Comparison of ENCODE assay signal across 18 cellular contexts in the genomic region with DNA sequence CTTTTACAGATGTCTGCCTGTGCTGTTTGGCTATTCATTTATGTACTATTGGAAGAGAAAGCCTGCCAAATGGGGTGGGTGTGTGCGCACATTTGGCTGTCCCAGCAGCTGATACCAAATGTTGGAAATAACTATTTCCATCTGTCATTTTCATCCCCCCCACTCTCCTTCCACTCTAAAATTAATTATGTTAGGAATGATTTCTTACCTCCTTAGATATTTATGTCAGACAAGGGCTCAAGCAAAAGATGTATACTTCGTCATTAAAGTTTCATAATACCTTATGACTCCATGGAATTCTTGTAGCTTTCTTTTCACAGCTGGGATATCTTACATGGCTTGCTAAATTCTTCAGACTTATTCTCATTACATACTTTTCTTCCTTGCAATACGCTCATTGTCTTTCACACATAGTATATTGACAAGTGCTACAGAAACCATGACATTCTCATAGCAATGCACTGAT. TPM values are rescaled to one million over a fixed set of nuclear protein-coding genes. Genes with fewer than 3 reads are reported as not detected.
A peak's percentile ranks its signal among the peaks of the same experiment; 100 is the strongest.
DNase-seq lines count a peak whose midpoint lies in the region; ATAC-seq and TF ChIP-seq lines count a peak whose summit lies in the region.
"Had no signal": no experiment of that assay in that cellular context is flagged by ENCODE, and none has a peak within 500 bp of the region (broad histone marks: within the 10 kb centered on the region; RNA-seq: fewer than 3 reads in every experiment).

No MANE protein-coding gene starts in this region.

- H3K4me1 Mint-ChIP-seq in activated naive CD4-positive, alpha-beta T cell treated with anti-CD3 and anti-CD28 coated beads, Interleukin-2, amount 50 U/mL, for 24 hours: peaks cover 80% of the 10 kb centered on the region
- H3K4me1 Mint-ChIP-seq in mesothelial cell of epicardium: peaks cover 5% of the 10 kb centered on the region

- no peaks in the 10 kb centered on the region for H3K9me3 Mint-ChIP-seq in activated naive CD4-positive, alpha-beta T cell treated with anti-CD3 and anti-CD28 coated beads, Interleukin-2, amount 50 U/mL, for 24 hours
- H3K9me3 Mint-ChIP-seq in mesothelial cell of epicardium: no peaks in the 10 kb centered on the region

- no peaks in the 10 kb centered on the region for H3K27me3 Mint-ChIP-seq in activated naive CD4-positive, alpha-beta T cell treated with anti-CD3 and anti-CD28 coated beads, Interleukin-2, amount 50 U/mL, for 24 hours
- H3K27me3 Mint-ChIP-seq in mesothelial cell of epicardium (ENCODE audit: low read depth): no peaks in the 10 kb centered on the region

- H3K4me3 Mint-ChIP-seq in activated naive CD4-positive, alpha-beta T cell treated with anti-CD3 and anti-CD28 coated beads, Interleukin-2, amount 50 U/mL, for 24 hours: no peak overlapping the region
- no peak overlapping the region for H3K4me3 Mint-ChIP-seq in mesothelial cell of epicardium

- ATAC-seq in left lobe of liver: no peak

- peaks cover 26% of the 10 kb centered on the region for H3K36me3 Mint-ChIP-seq in activated naive CD4-positive, alpha-beta T cell treated with anti-CD3 and anti-CD28 coated beads, Interleukin-2, amount 50 U/mL, for 24 hours
- H3K36me3 Mint-ChIP-seq in mesothelial cell of epicardium: peaks cover 18% of the 10 kb centered on the region

- no peak for TF ChIP-seq CTCF in mesothelial cell of epicardium (IDR thresholded peaks at IDR 0.05; ENCODE audit: unreplicated experiment)

- peak overlapping the region; percentile 68 for H3K27ac Mint-ChIP-seq in activated naive CD4-positive, alpha-beta T cell treated with anti-CD3 and anti-CD28 coated beads, Interleukin-2, amount 50 U/mL, for 24 hours
- H3K27ac Mint-ChIP-seq in mesothelial cell of epicardium: peak overlapping the region; percentile 64

- no peak for DNase-seq in activated naive CD4-positive, alpha-beta T cell (lab: John Stamatoyannopoulos, UW)
- DNase-seq in fibroblast of gingiva (ENCODE audit: low read depth) (peak; percentile 56), mesothelial cell of epicardium (ENCODE audit: low spot score in 2 of 2, unreplicated experiment in 2 of 2) (no peak), left lobe of liver (ENCODE audit: low spot score) (no peak), T1000 (lab: John Stamatoyannopoulos, UW) (no peak), HuH-7 (ENCODE audit: low spot score) (no peak)
- no peak for DNase-seq in stimulated activated CD4-positive, alpha-beta T cell treated with anti-CD3 and anti-CD28 coated beads, Interleukin-4, amount 100 ng/mL, for 24 hours
- DNase-seq: activated CD4-positive, alpha-beta T cell treated with anti-CD3 and anti-CD28 coated beads for 48 hours; activated T-cell treated with anti-CD3 and anti-CD28 coated beads, Interleukin-2, amount 50 U/mL, for 1 hour; adrenal gland; Caco-2; colonic mucosa; GDM1; mammary epithelial cell; NCI-H187 treated with DMSO at 0.1 percent for 48 hours; NCI-H510A treated with DMSO at 0.1 percent for 48 hours; stimulated activated naive CD4-positive, alpha-beta T cell treated with Interleukin-2 at 50 U/mL for 16 hours had no signal

RNA-seq across cellular contexts. Expression of gene ITM2B, which starts 18.6 kb away (rescaled TPM):
- total RNA-seq in mesothelial cell of epicardium (244 to 250 TPM (median 249 TPM) in 3 replicates), left lobe of liver (221 TPM)

RNA-seq across cellular contexts. Expression of gene RB1, which starts 51.9 kb away (rescaled TPM):
- 30.1 to 35.1 TPM (median 34.7 TPM) in 3 replicates for total RNA-seq in mesothelial cell of epicardium
- 8.2 TPM for total RNA-seq in left lobe of liver
